In the genomic region with DNA sequence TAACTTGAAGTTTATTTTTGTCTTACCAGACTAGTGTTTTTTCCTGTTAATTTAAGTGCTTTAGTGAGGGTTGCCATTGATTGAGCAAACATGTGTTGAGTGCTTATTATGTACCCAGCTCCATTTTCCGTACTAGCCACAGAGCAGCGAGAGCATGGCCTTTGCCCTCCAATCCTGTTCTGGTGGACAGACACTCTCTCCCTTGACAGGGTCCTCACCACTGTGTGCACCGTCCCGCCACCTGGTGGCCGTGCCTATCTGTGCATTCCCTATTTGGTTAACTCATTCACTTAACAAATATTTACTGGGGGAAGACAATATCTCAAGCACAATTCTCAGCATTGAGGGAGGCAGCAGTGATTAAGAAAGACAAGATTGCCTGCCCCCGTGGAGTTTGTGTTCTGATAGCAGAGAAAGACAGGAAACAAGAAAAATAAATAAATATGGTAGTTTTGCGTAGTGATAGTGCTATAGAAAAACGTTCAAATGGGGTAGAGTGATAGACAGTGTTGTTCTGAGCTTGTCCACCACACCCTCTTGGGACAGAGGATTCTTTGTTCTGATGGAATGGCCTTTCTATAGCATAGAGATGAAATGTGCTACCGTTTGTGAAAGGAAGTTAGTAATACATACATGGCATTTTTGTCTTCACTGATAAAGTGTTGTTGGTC, we compare ENCODE assay signal across 8 cellular contexts. TPM values are rescaled to one million over a fixed set of nuclear protein-coding genes. Genes with fewer than 3 reads are reported as not detected.
DNase-seq lines count a peak whose midpoint lies in the region; ATAC-seq, FAIRE-seq and TF ChIP-seq lines count a peak whose summit lies in the region.

No MANE protein-coding gene starts in this region.

- H3K27me3 ChIP-seq in OCI-LY1 (ENCODE audit: insufficient read depth, low read length) (no peaks in the 10 kb centered on the region), heart right ventricle (no peaks in the 10 kb centered on the region), small intestine (ENCODE audit: control insufficient read depth in 2 of 2, insufficient read depth in 2 of 2, low read length in 2 of 2) (no peaks in the 10 kb centered on the region)

- ATAC-seq in HG02678 (IDR thresholded peaks at IDR 0.05; ENCODE audit: unreplicated experiment) (peak; percentile 68), heart right ventricle (peak; percentile 41 to 77 (median 62)), HG02571 (IDR thresholded peaks at IDR 0.05; ENCODE audit: unreplicated experiment) (no peak)

- H3K27ac ChIP-seq in OCI-LY1 (ENCODE audit: low read depth, low read length, poor library complexity, severe bottlenecking), result no peak overlapping the region
- H3K27ac ChIP-seq in heart right ventricle, result peak overlapping the region in 3 of 10 donors; percentile 58 to 76 (median 71)
- H3K27ac ChIP-seq in small intestine (ENCODE audit: low read depth in 1 of 2, low read length in 1 of 2), result no peak overlapping the region

- DNase-seq in NCI-H146 (lab: John Stamatoyannopoulos, UW) (peak; percentile 1), NCI-H146 treated with DMSO at 0.1 percent for 48 hours (lab: John Stamatoyannopoulos, UW; ENCODE audit: unreplicated experiment) (no peak), heart right ventricle (peak; percentile 55 to 65), small intestine (peak; percentile 57)
- peak; percentile 44 for DNase-seq in activated effector memory CD4-positive, alpha-beta T cell treated with Interleukin-2 at 50 U/mL for 16 hours

- H3K4me1 ChIP-seq in OCI-LY1 (ENCODE audit: insufficient read depth, low read length, severe bottlenecking), result no peaks in the 10 kb centered on the region
- H3K4me1 ChIP-seq in heart right ventricle, result peaks cover 4 to 73% (median 33%) of the 10 kb centered on the region in 9 donors
- H3K4me1 ChIP-seq in small intestine (ENCODE audit: control insufficient read depth in 2 of 2, insufficient read depth in 1 of 2, low read depth in 1 of 2, low read length in 1 of 2), result no peaks in the 10 kb centered on the region

- H3K79me2 ChIP-seq in OCI-LY1 (ENCODE audit: insufficient read depth, low read length), result no peaks in the 10 kb centered on the region

- H2AFZ ChIP-seq in OCI-LY1 (ENCODE audit: low read length), result no peak overlapping the region

- WGBS in heart right ventricle, 2 donors, result 38 to 41% methylated on average over 9 of the region's 9 CpGs
- 23 to 36% (median 25%) methylated on average over 9 of the region's 9 CpGs for WGBS in small intestine, 3 donors

- no peaks in the 10 kb centered on the region for H4K20me1 ChIP-seq in OCI-LY1 (ENCODE audit: insufficient read depth, low read length)

- H3K36me3 ChIP-seq in OCI-LY1 (ENCODE audit: insufficient read depth, low read length) (no peaks in the 10 kb centered on the region), heart right ventricle (no peaks in the 10 kb centered on the region), small intestine (ENCODE audit: control insufficient read depth in 2 of 2, insufficient read depth in 2 of 2, low read length in 2 of 2) (no peaks in the 10 kb centered on the region)

- H3K4me3 ChIP-seq in OCI-LY1 (ENCODE audit: low read depth, low read length, poor library complexity, severe bottlenecking) (no peak overlapping the region), heart right ventricle (no peak overlapping the region), small intestine (ENCODE audit: low read depth in 1 of 2, low read length in 2 of 2) (no peak overlapping the region)

- FAIRE-seq in small intestine (lab: Jason Lieb, UNC), result no peak

- H3K9me3 ChIP-seq in OCI-LY1 (ENCODE audit: low read length), result no peaks in the 10 kb centered on the region
- H3K9me3 ChIP-seq in heart right ventricle, result no peaks in the 10 kb centered on the region
- no peaks in the 10 kb centered on the region for H3K9me3 ChIP-seq in small intestine (ENCODE audit: control insufficient read depth, low read depth)

- no peaks in the 10 kb centered on the region for H3F3A ChIP-seq in OCI-LY1 (ENCODE audit: insufficient read depth, low read length)

- H3K9me2 ChIP-seq in OCI-LY1 (ENCODE audit: low read depth, low read length), result no peaks in the 10 kb centered on the region

- intact Hi-C loops in heart right ventricle (cut with DNase I), result loop anchor here in 8 of 10 donors (5.0 to 10.0 kb wide), 9 partner anchors 58 to 1362 kb away; no protein-coding TSS in a partner anchor

- peak; percentile 90 for TF ChIP-seq CTCF in OCI-LY1 (IDR thresholded peaks at IDR 0.05; ENCODE audit: low read length)
- peak; percentile 57 to 82 (median 69) for TF ChIP-seq CTCF in heart right ventricle (IDR thresholded peaks at IDR 0.05)

- no peak overlapping the region for H3K9ac ChIP-seq in OCI-LY1 (ENCODE audit: low read length)

- no peak overlapping the region for H3K4me2 ChIP-seq in OCI-LY1 (ENCODE audit: low read length)

RNA-seq across cellular contexts. Expression of a gene that starts 13.0 kb away (rescaled TPM):
- total RNA-seq in heart right ventricle, result 100 to 1,000 TPM; 126 to 221 (median 173) TPM
- 10 to 100 TPM; 15.5 to 40.9 TPM for polyA plus RNA-seq in heart right ventricle
- 1 to 10 TPM in 1 of 3 donors, under 1 TPM in 1, not detected in 1; 0.27 to 2.9 TPM for polyA plus RNA-seq in small intestine

Comparison
In these comparisons a context has a peak if more than half of its experiments do, and no peak if none do; other contexts are left out.
1. RNA of a gene that starts 13.0 kb away (polyA plus RNA-seq): 15.5 to 40.9 TPM in heart right ventricle; 0.27 to 2.9 TPM in small intestine; every median in the first group is over 4 times any median in the second.